In genomic region chr1:209241481-209241880, GRCh38 we compare ENCODE assay signal across 12 cellular contexts.
"Had no signal": no experiment of that assay in that cellular context is flagged by ENCODE, and none has a peak within 500 bp of the region (broad histone marks: within the 10 kb centered on the region; RNA-seq: fewer than 3 reads in every experiment).

No MANE protein-coding gene starts in this region.

- H3K36me3 Mint-ChIP-seq: activated naive CD4-positive, alpha-beta T cell treated with anti-CD3 and anti-CD28 coated beads, Interleukin-2, amount 50 U/mL, for 24 hours had no signal

- H3K27ac Mint-ChIP-seq: activated naive CD4-positive, alpha-beta T cell treated with anti-CD3 and anti-CD28 coated beads, Interleukin-2, amount 50 U/mL, for 24 hours; dendritic cell treated with granulocyte-macrophage colony-stimulating factor and Interleukin-4, amounts not matched to agents 40 ng/mL and 50 ng/mL, for 4 days had no signal

- H3K4me1 ChIP-seq: pancreas, thyroid gland, uterus had no signal

- ATAC-seq: pancreas had no signal

- H3K9me3 ChIP-seq: pancreas, thyroid gland, uterus had no signal

- H3K4me3 ChIP-seq: pancreas, skin epidermis, thyroid gland, uterus had no signal

- H3K9me3 Mint-ChIP-seq: activated naive CD4-positive, alpha-beta T cell treated with anti-CD3 and anti-CD28 coated beads, Interleukin-2, amount 50 U/mL, for 24 hours; dendritic cell treated with granulocyte-macrophage colony-stimulating factor and Interleukin-4, amounts not matched to agents 40 ng/mL and 50 ng/mL, for 4 days had no signal

- H3K4me3 Mint-ChIP-seq: activated naive CD4-positive, alpha-beta T cell treated with anti-CD3 and anti-CD28 coated beads, Interleukin-2, amount 50 U/mL, for 24 hours; dendritic cell treated with granulocyte-macrophage colony-stimulating factor and Interleukin-4, amounts not matched to agents 40 ng/mL and 50 ng/mL, for 4 days had no signal

- H3K27ac ChIP-seq: brain microvascular endothelial cell, pancreas, skin epidermis, thyroid gland, uterus had no signal

- H3K36me3 ChIP-seq: brain microvascular endothelial cell, pancreas, thyroid gland, uterus had no signal

- H3K4me1 Mint-ChIP-seq: activated naive CD4-positive, alpha-beta T cell treated with anti-CD3 and anti-CD28 coated beads, Interleukin-2, amount 50 U/mL, for 24 hours had no signal

- DNase-seq: activated CD4-positive, alpha-beta T cell treated with anti-CD3 and anti-CD28 coated beads, Interleukin-2, amount 50 U/mL, for 1 hour; activated effector memory CD4-positive, alpha-beta T cell treated with Interleukin-2 at 50 U/mL for 16 hours; amygdala; brain microvascular endothelial cell; erythroblast; pancreas; retina; thyroid gland; uterus had no signal

- H3K27me3 ChIP-seq: brain microvascular endothelial cell, pancreas, thyroid gland, uterus had no signal
